In genomic region chr5:160187091-160187490, GRCh38 we compare ENCODE assay signal across 1 cellular context.
TF ChIP-seq lines count a peak whose summit lies in the region.

No MANE protein-coding gene starts in this region.

TF ChIP-seq in H1, 55 proteins besides CTCF, POLR2A, EP300 and RAD21:
- TF ChIP-seq E2F6 (IDR thresholded peaks at IDR 0.05): no peak
- TF ChIP-seq CBX8 (IDR thresholded peaks at IDR 0.05; ENCODE audit: borderline replicate concordance, low read depth, low read length): no peak
- no peak for TF ChIP-seq CHD2 (IDR thresholded peaks at IDR 0.05; ENCODE audit: low read length)
- TF ChIP-seq KDM4A (IDR thresholded peaks at IDR 0.05; ENCODE audit: low read depth, low read length, severe bottlenecking): no peak
- no peak for TF ChIP-seq GABPA (IDR thresholded peaks at IDR 0.05; ENCODE audit: borderline replicate concordance, insufficient read depth, low read length)
- no peak for TF ChIP-seq YY1 (IDR thresholded peaks at IDR 0.05; ENCODE audit: low read depth, low read length)
- no peak for TF ChIP-seq SUZ12 (IDR thresholded peaks at IDR 0.05; ENCODE audit: low read length)
- no peak for TF ChIP-seq SRF (IDR thresholded peaks at IDR 0.05; ENCODE audit: low read depth, low read length)
- TF ChIP-seq CTBP2 (IDR thresholded peaks at IDR 0.05; ENCODE audit: borderline replicate concordance, insufficient read depth, insufficient read length, low read length): no peak
- TF ChIP-seq TBP (IDR thresholded peaks at IDR 0.05; ENCODE audit: low read depth, low read length): no peak
